ENCODE assay signal across 19 cellular contexts in the genomic region with DNA sequence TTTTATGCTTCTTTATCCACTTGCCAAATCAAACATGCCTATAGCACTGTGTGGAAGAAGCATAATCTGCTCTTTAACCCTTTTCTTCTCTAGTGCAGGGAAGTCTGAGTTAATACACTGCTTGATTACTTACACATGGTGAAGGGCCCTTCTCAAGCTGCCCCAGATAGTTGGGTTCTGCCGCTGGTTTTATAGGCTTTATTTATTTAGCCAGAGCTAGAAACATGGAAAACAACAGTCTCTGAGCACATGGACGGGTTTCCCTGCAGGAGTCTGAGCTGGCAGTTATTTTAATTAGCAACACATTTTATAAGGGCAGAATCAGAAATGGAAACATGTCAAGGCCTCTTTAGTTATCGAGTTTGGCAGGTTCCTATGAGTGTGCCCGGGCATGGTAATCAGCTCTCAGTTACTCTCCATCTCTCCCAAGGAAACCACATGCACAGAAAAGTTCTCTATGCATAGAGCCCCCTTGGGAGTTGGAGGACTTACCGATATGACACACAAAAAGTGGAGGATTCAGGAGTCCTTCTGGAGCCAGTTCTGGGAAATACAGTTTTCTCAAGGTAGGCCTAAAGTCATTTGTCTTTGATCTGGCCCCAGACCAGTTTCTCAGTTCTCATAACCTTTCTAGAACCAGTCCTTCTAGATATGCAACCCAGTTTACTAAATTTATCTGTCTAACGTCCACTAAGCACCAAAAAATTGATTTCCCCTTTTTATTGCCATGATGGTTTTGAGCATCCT.
DNase-seq lines count a peak whose midpoint lies in the region; TF ChIP-seq lines count a peak whose summit lies in the region.
"Had no signal": no experiment of that assay in that cellular context is flagged by ENCODE, and none has a peak within 500 bp of the region (broad histone marks: within the 10 kb centered on the region; RNA-seq: fewer than 3 reads in every experiment).

No MANE protein-coding gene starts in this region.

- no peak overlapping the region for H3K27ac Mint-ChIP-seq in glutamatergic neuron (ENCODE audit: unreplicated experiment)
- H3K27ac Mint-ChIP-seq: activated naive CD4-positive, alpha-beta T cell treated with anti-CD3 and anti-CD28 coated beads, Interleukin-2, amount 50 U/mL, for 24 hours; H9 had no signal

- H3K27ac ChIP-seq in substantia nigra (ENCODE audit: low read depth, low read length, poor library complexity, severe bottlenecking), result no peak overlapping the region
- H3K27ac ChIP-seq: BLaER1, coronary artery, neutrophil, SK-N-MC, tibial artery had no signal

- H3K9ac ChIP-seq in adipocyte (ENCODE audit: low read length), result no peak overlapping the region
- H3K9ac ChIP-seq: BLaER1 had no signal

- no peaks in the 10 kb centered on the region for H3K9me3 ChIP-seq in adipocyte (ENCODE audit: control insufficient read depth, low read length)
- H3K9me3 ChIP-seq: BLaER1, neutrophil, tibial artery had no signal

- H3K4me1 ChIP-seq in adipocyte (ENCODE audit: control insufficient read depth, insufficient read depth, low read length), result peaks cover 6% of the 10 kb centered on the region
- H3K4me1 ChIP-seq: BLaER1 had no signal

- H3K4me3 ChIP-seq in adipocyte (ENCODE audit: low read length), result no peak overlapping the region
- H3K4me3 ChIP-seq: BLaER1, coronary artery, GM12878, SK-N-MC, tibial artery had no signal

- H3K27me3 ChIP-seq in adipocyte (replicated peaks; ENCODE audit: control insufficient read depth, insufficient read depth, low read length), result no peaks in the 10 kb centered on the region
- H3K27me3 ChIP-seq: BLaER1, neutrophil, tibial artery had no signal

- H3K9me3 Mint-ChIP-seq in glutamatergic neuron (ENCODE audit: unreplicated experiment), result no peaks in the 10 kb centered on the region
- H3K9me3 Mint-ChIP-seq: H9 had no signal

- H3K36me3 ChIP-seq in adipocyte (ENCODE audit: control insufficient read depth, insufficient read depth, low read length, severe bottlenecking), result no peaks in the 10 kb centered on the region
- H3K36me3 ChIP-seq: BLaER1, neutrophil, tibial artery had no signal

- DNase-seq in AG08395 (ENCODE audit: low spot score), result peak; percentile 63
- DNase-seq in EH (ENCODE audit: low read depth), result peak; percentile 88
- peak; percentile 67 for DNase-seq in adipocyte (ENCODE audit: low read depth)
- DNase-seq in fibroblast of the conjunctiva (ENCODE audit: low read depth), result peak; percentile 71
- DNase-seq in substantia nigra (lab: John Stamatoyannopoulos, UW), result no peak
- DNase-seq in glutamatergic neuron, result no peak
- DNase-seq in activated CD4-positive, CD25-positive, alpha-beta regulatory T cell (lab: John Stamatoyannopoulos, UW), result no peak
- DNase-seq: activated CD4-positive, alpha-beta T cell treated with anti-CD3 and anti-CD28 coated beads for 1 hour; H9; NCI-H748 treated with DMSO at 0.1 percent for 48 hours; retina; stimulated activated naive CD4-positive, alpha-beta T cell; tibial artery had no signal

- TF ChIP-seq CTCF in glutamatergic neuron (IDR thresholded peaks at IDR 0.05; ENCODE audit: partially characterized antibody, unreplicated experiment), result no peak

- no peaks in the 10 kb centered on the region for H3K36me3 Mint-ChIP-seq in glutamatergic neuron (ENCODE audit: unreplicated experiment)
- H3K36me3 Mint-ChIP-seq: activated naive CD4-positive, alpha-beta T cell treated with anti-CD3 and anti-CD28 coated beads, Interleukin-2, amount 50 U/mL, for 24 hours had no signal

- H3K27me3 Mint-ChIP-seq in glutamatergic neuron (ENCODE audit: unreplicated experiment), result peaks cover 3% of the 10 kb centered on the region
- H3K27me3 Mint-ChIP-seq: activated naive CD4-positive, alpha-beta T cell treated with anti-CD3 and anti-CD28 coated beads, Interleukin-2, amount 50 U/mL, for 24 hours had no signal

- no peaks in the 10 kb centered on the region for H3K4me1 Mint-ChIP-seq in glutamatergic neuron (ENCODE audit: low read depth, unreplicated experiment)
- H3K4me1 Mint-ChIP-seq: activated naive CD4-positive, alpha-beta T cell treated with anti-CD3 and anti-CD28 coated beads, Interleukin-2, amount 50 U/mL, for 24 hours; H9 had no signal

- H3K4me3 Mint-ChIP-seq in glutamatergic neuron (ENCODE audit: unreplicated experiment), result no peak overlapping the region
- H3K4me3 Mint-ChIP-seq: activated naive CD4-positive, alpha-beta T cell treated with anti-CD3 and anti-CD28 coated beads, Interleukin-2, amount 50 U/mL, for 24 hours; H9 had no signal

Comparison
In these comparisons a context has a peak if more than half of its experiments do, and no peak if none do; other contexts are left out.
1. DNase-seq: peak in AG08395 (single experiment), EH (single experiment), adipocyte (single experiment) and fibroblast of the conjunctiva (single experiment); none in substantia nigra (0 of 49), glutamatergic neuron (single experiment) and activated CD4-positive, CD25-positive, alpha-beta regulatory T cell (0 of 4).